In the genomic region with DNA sequence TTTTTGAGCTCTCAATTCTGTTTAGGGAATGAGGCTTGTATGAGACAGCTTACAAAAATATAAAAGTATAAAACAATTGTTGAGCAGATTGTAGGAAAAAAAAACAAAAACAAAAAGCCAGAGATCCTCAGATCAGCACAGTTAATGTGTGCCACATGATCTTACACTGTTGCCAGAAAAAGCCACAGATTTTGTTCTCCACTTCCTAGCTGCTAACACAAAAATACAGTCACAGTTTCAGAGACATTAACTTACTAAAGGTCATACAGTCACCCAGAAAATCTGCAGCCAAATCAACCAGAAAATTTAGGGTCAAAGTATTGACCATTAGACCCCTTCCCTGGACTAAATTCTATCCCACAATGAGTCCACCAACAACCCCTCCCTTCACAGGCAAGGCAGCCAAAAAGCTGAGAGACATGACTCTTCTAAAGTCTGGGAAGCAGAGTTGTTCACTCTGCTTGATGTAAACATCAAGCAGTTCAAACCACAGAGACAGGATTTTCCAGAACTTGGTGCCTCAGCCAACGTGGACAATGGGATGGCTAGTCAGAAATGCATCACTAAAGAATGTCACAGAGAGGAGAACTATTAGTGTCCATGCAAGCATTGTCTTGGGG, we compare ENCODE assay signal across 22 cellular contexts. TPM values are rescaled to one million over a fixed set of nuclear protein-coding genes. Genes with fewer than 3 reads are reported as not detected.
DNase-seq lines count a peak whose midpoint lies in the region; ATAC-seq and TF ChIP-seq lines count a peak whose summit lies in the region.
"Had no signal": no experiment of that assay in that cellular context is flagged by ENCODE, and none has a peak within 500 bp of the region (broad histone marks: within the 10 kb centered on the region; RNA-seq: fewer than 3 reads in every experiment).

No MANE protein-coding gene starts in this region.

- ATAC-seq in upper lobe of left lung (ENCODE audit: low FRiP score in 2 of 2) (no peak), GM19467 (IDR thresholded peaks at IDR 0.05; ENCODE audit: unreplicated experiment) (no peak), left lobe of liver (no peak)
- ATAC-seq: gastroesophageal sphincter, lower lobe of right lung had no signal

- no peak overlapping the region for H3K27ac ChIP-seq in upper lobe of left lung
- H3K27ac ChIP-seq: gastroesophageal sphincter, lower lobe of right lung, RWPE1, thoracic aorta had no signal

- H3K27me3 ChIP-seq in upper lobe of left lung: no peaks in the 10 kb centered on the region

- peak; percentile 75 for DNase-seq in AG10803 (ENCODE audit: low read depth)
- peak; percentile 75 for DNase-seq in M059J (ENCODE audit: low read depth)
- DNase-seq in fibroblast of the aortic adventitia (ENCODE audit: low read depth): peak; percentile 40
- DNase-seq in renal cortical epithelial cell (ENCODE audit: low read depth): peak; percentile 92
- no peak for DNase-seq in upper lobe of left lung
- DNase-seq in left lobe of liver (ENCODE audit: low spot score): no peak
- no peak for DNase-seq in activated T-cell treated with anti-CD3 and anti-CD28 coated beads for 4 hours
- DNase-seq: activated CD4-positive, alpha-beta T cell treated with anti-CD3 and anti-CD28 coated beads for 4 hours; CD8-positive, alpha-beta memory T cell; DMS79 treated with DMSO at 0.1 percent for 48 hours; H9; lower lobe of right lung; naive thymus-derived CD4-positive, alpha-beta T cell; NCI-H1930; NK-92 treated with Interleukin-12 subunit alpha and Interleukin-12 subunit beta, amount 100 ng/mL, for 24 hours; small intestine had no signal

- no peak overlapping the region for H3K4me3 ChIP-seq in AG10803 (ENCODE audit: low read length)
- no peak overlapping the region for H3K4me3 ChIP-seq in fibroblast of the aortic adventitia (ENCODE audit: low read depth, low read length)
- no peak overlapping the region for H3K4me3 ChIP-seq in upper lobe of left lung
- H3K4me3 ChIP-seq: gastroesophageal sphincter, lower lobe of right lung, thoracic aorta had no signal

- H3K36me3 ChIP-seq in upper lobe of left lung: no peaks in the 10 kb centered on the region
- H3K36me3 ChIP-seq: gastroesophageal sphincter, lower lobe of right lung, thoracic aorta had no signal

- 11 to 13% methylated on average over 1 of the region's 1 CpG for WGBS in upper lobe of left lung, 2 donors

- no peaks in the 10 kb centered on the region for H3K4me1 ChIP-seq in upper lobe of left lung
- H3K4me1 ChIP-seq: lower lobe of right lung had no signal

- no peak for TF ChIP-seq POLR2A in upper lobe of left lung (IDR thresholded peaks at IDR 0.05)

- TF ChIP-seq EP300 in upper lobe of left lung (IDR thresholded peaks at IDR 0.05): no peak

- no peak for TF ChIP-seq CTCF in AG10803 (conservative IDR thresholded peaks at IDR 0.05; ENCODE audit: low read length)
- TF ChIP-seq CTCF in fibroblast of the aortic adventitia (IDR thresholded peaks at IDR 0.05; ENCODE audit: insufficient read depth, low read length): no peak
- TF ChIP-seq CTCF in upper lobe of left lung (IDR thresholded peaks at IDR 0.05): no peak

- no peaks in the 10 kb centered on the region for H3K9me3 ChIP-seq in upper lobe of left lung
- H3K9me3 ChIP-seq: gastroesophageal sphincter, lower lobe of right lung, thoracic aorta had no signal

RNA-seq across cellular contexts. Expression of a gene that starts 59.2 kb away (rescaled TPM):
- total RNA-seq in M059J (2014; rRNA removed; shearing (Covaris generic)): 0.62 and 0.94 TPM in 2 replicates
- total RNA-seq in fibroblast of the aortic adventitia (ENCODE audit: low replicate concordance) (not detected in 2 replicates), renal cortical epithelial cell (4.1 TPM in 1 of 2 replicates, not detected in the other), upper lobe of left lung (not detected), left lobe of liver (not detected)
- total RNA-seq: A673; CD8-positive, alpha-beta memory T cell; H9; lower lobe of right lung; naive thymus-derived CD4-positive, alpha-beta T cell; NCI-H460; thoracic aorta had no signal

Comparison
In these comparisons a context has a peak if more than half of its experiments do, and no peak if none do; other contexts are left out.
1. DNase-seq: peak in AG10803 (single experiment), M059J (single experiment), fibroblast of the aortic adventitia (single experiment) and renal cortical epithelial cell (single experiment); none in upper lobe of left lung (0 of 2), left lobe of liver (single experiment) and activated T-cell treated with anti-CD3 and anti-CD28 coated beads for 4 hours (single experiment).